Comparison of ENCODE assay signal across 25 cellular contexts in genomic region chr9:109789582-109790360, GRCh38. TPM values are rescaled to one million over a fixed set of nuclear protein-coding genes. Genes with fewer than 3 reads are reported as not detected.
DNase-seq lines count a peak whose midpoint lies in the region; ATAC-seq and TF ChIP-seq lines count a peak whose summit lies in the region.
"Had no signal": no experiment of that assay in that cellular context is flagged by ENCODE, and none has a peak within 500 bp of the region (broad histone marks: within the 10 kb centered on the region; RNA-seq: fewer than 3 reads in every experiment).

No MANE protein-coding gene starts in this region.

- no peak for TF ChIP-seq CTCF in right lobe of liver (IDR thresholded peaks at IDR 0.05)

- H3K9ac ChIP-seq in endocrine pancreas (ENCODE audit: control insufficient read depth, insufficient read depth, low read length) (no peak overlapping the region), subcutaneous abdominal adipose tissue (ENCODE audit: low read length in 5 of 5) (peak overlapping the region in 2 of 5 donors; percentile 7 to 16)
- H3K9ac ChIP-seq: KMS-11 had no signal

- TF ChIP-seq POLR2A in right lobe of liver (IDR thresholded peaks at IDR 0.05): peak; percentile 23

- ATAC-seq in Right ventricle myocardium inferior (peak; percentile 8), right lobe of liver (peak; percentile 32 to 51 (median 43)), HG02970 (IDR thresholded peaks at IDR 0.05; ENCODE audit: low FRiP score, unreplicated experiment) (no peak), GM21717 (IDR thresholded peaks at IDR 0.05; ENCODE audit: unreplicated experiment) (no peak)
- ATAC-seq: activated naive CD8-positive, alpha-beta T cell treated with anti-CD3 and anti-CD28 coated beads, Interleukin-2, amount 50 U/mL, for 24 hours; HCT116 had no signal

- H3K4me3 ChIP-seq in endocrine pancreas (ENCODE audit: control insufficient read depth, insufficient read depth, low read length) (peak overlapping the region; percentile 22), right lobe of liver (no peak overlapping the region), subcutaneous abdominal adipose tissue (ENCODE audit: low read depth in 1 of 5, low read length in 5 of 5) (no peak overlapping the region)
- H3K4me3 ChIP-seq: prostate gland had no signal

- H3K9me3 ChIP-seq in endocrine pancreas (ENCODE audit: control insufficient read depth, low read length): no peaks in the 10 kb centered on the region
- H3K9me3 ChIP-seq in right lobe of liver: no peaks in the 10 kb centered on the region
- H3K9me3 ChIP-seq in subcutaneous abdominal adipose tissue (ENCODE audit: control insufficient read depth in 5 of 5, low read length in 5 of 5): no peaks in the 10 kb centered on the region
- H3K9me3 ChIP-seq: neutrophil, prostate gland had no signal

- H3K27me3 ChIP-seq in endocrine pancreas (ENCODE audit: control insufficient read depth, insufficient read depth, low read length) (no peaks in the 10 kb centered on the region), right lobe of liver (no peaks in the 10 kb centered on the region), subcutaneous abdominal adipose tissue (ENCODE audit: control insufficient read depth in 5 of 5, insufficient read depth in 4 of 5, low read length in 5 of 5) (no peaks in the 10 kb centered on the region)

- no peaks in the 10 kb centered on the region for H3K36me3 ChIP-seq in endocrine pancreas (ENCODE audit: control insufficient read depth, insufficient read depth, low read length)
- H3K36me3 ChIP-seq in right lobe of liver: no peaks in the 10 kb centered on the region
- no peaks in the 10 kb centered on the region for H3K36me3 ChIP-seq in subcutaneous abdominal adipose tissue (ENCODE audit: control insufficient read depth in 5 of 5, insufficient read depth in 5 of 5, low read length in 5 of 5)
- H3K36me3 ChIP-seq: neutrophil, prostate gland had no signal

- WGBS in right lobe of liver (ENCODE audit: insufficient coverage, low coverage, low lambda C conversion rate, missing lambda C conversion rate): 24% methylated on average over 7 of the region's 7 CpGs

- DNase-seq in Right ventricle myocardium inferior (ENCODE audit: missing footprints): no peak
- DNase-seq in cardiac septum (ENCODE audit: low spot score): no peak
- DNase-seq in right lobe of liver: peak in 1 of 3 donors; percentile 54
- no peak for DNase-seq in NCI-H1092 (lab: John Stamatoyannopoulos, UW)
- DNase-seq: activated CD4-positive, alpha-beta T cell treated with anti-CD3 and anti-CD28 coated beads, Interleukin-2, amount 10 ng/mL, durations not matched to agents 24 days and 14 days; activated gamma-delta T cell; activated naive CD8-positive, alpha-beta T cell treated with anti-CD3 and anti-CD28 coated beads, Interleukin-2, amount 50 U/mL, for 24 hours; activated T-cell treated with anti-CD3 and anti-CD28 coated beads, Interleukin-2, amount 50 U/mL, for 24 hours; AML-193; CD4-positive, alpha-beta T cell; MM.1S; NCI-H1417; NCI-H2107; NCI-H774; RPMI8226; T1000 had no signal

- peak overlapping the region; percentile 25 to 93 (median 90) for H3K27ac ChIP-seq in right lobe of liver
- H3K27ac ChIP-seq in subcutaneous abdominal adipose tissue (ENCODE audit: low read depth, low read length): peak overlapping the region; percentile 45
- H3K27ac ChIP-seq: KMS-11, neutrophil, prostate gland had no signal

- H3K4me1 ChIP-seq in endocrine pancreas (ENCODE audit: control insufficient read depth, insufficient read depth, low read length): peaks cover 20% of the 10 kb centered on the region
- peaks cover 0 to 79% (median 39%) of the 10 kb centered on the region in 4 donors for H3K4me1 ChIP-seq in right lobe of liver
- peaks cover 15 to 93% (median 83%) of the 10 kb centered on the region in 5 donors for H3K4me1 ChIP-seq in subcutaneous abdominal adipose tissue (ENCODE audit: control insufficient read depth in 5 of 5, insufficient read depth in 5 of 5, low read length in 5 of 5)
- H3K4me1 ChIP-seq: prostate gland had no signal

- intact Hi-C loops in Right ventricle myocardium inferior (cut with DNase I) (no loop called here), cardiac septum (cut with DNase I) (no loop called here), right lobe of liver (cut with DNase I) (no loop called here)

RNA-seq across cellular contexts. Expression of gene PALM2AKAP2, which starts 9.8 kb away (rescaled TPM):
- total RNA-seq in Right ventricle myocardium inferior (90.1 TPM), cardiac septum (165 TPM), right lobe of liver (10 to 100 TPM; 26.4 to 50.3 (median 32.2) TPM)
- total RNA-seq: CD4-positive, alpha-beta T cell; G401 had no signal

Comparison
In these comparisons a context has a peak if more than half of its experiments do, and no peak if none do; other contexts are left out.
1. ATAC-seq: peak in Right ventricle myocardium inferior (single experiment) and right lobe of liver (4 of 4); none in HG02970 (single experiment) and GM21717 (single experiment).